Comparison of ENCODE assay signal across 16 cellular contexts in genomic region chr5:124206540-124206939, GRCh38.
DNase-seq lines count a peak whose midpoint lies in the region; ATAC-seq and TF ChIP-seq lines count a peak whose summit lies in the region.
"Had no signal": no experiment of that assay in that cellular context is flagged by ENCODE, and none has a peak within 500 bp of the region (broad histone marks: within the 10 kb centered on the region; RNA-seq: fewer than 3 reads in every experiment).

No MANE protein-coding gene starts in this region.

- DNase-seq in NCI-H748 (lab: John Stamatoyannopoulos, UW; ENCODE audit: unreplicated experiment) (peak; percentile 51), NCI-H748 treated with DMSO at 0.1 percent for 48 hours (lab: John Stamatoyannopoulos, UW) (no peak), NCI-H1105 (lab: John Stamatoyannopoulos, UW) (peak; percentile 49), NCI-H2196 (lab: John Stamatoyannopoulos, UW; ENCODE audit: unreplicated experiment) (peak; percentile 28), dermis blood vessel endothelial cell (peak; percentile 7), Peyer's patch (no peak), osteocyte (ENCODE audit: extremely low spot score, unreplicated experiment) (no peak)
- DNase-seq: AML-193, HFFc6, KBM-7, NCI-H1048, NCI-H1930, NCI-H526 treated with DMSO at 0.1 percent for 48 hours, SW 1271 had no signal

- no peaks in the 10 kb centered on the region for H3K36me3 ChIP-seq in Peyer's patch

- H3K27me3 ChIP-seq in Peyer's patch, result no peaks in the 10 kb centered on the region

- no peak overlapping the region for H3K27ac Mint-ChIP-seq in osteocyte (ENCODE audit: unreplicated experiment)
- H3K27ac Mint-ChIP-seq: HFFc6; T-helper 2 cell treated with Interferon-gamma antibody and Interleukin-4, amounts not matched to agents 5 μg/mL and 100 μg/mL, for 36 hours had no signal

- no peak for TF ChIP-seq POLR2A in Peyer's patch (IDR thresholded peaks at IDR 0.05)

- no peaks in the 10 kb centered on the region for H3K4me1 ChIP-seq in Peyer's patch

- H3K27me3 Mint-ChIP-seq in osteocyte (ENCODE audit: unreplicated experiment), result no peaks in the 10 kb centered on the region

- H3K4me3 Mint-ChIP-seq in osteocyte (ENCODE audit: unreplicated experiment), result no peak overlapping the region
- H3K4me3 Mint-ChIP-seq: HFFc6; T-helper 2 cell treated with Interferon-gamma antibody and Interleukin-4, amounts not matched to agents 5 μg/mL and 100 μg/mL, for 36 hours had no signal

- TF ChIP-seq CTCF in Peyer's patch (IDR thresholded peaks at IDR 0.05), result no peak
- TF ChIP-seq CTCF in osteocyte (IDR thresholded peaks at IDR 0.05), result no peak

- ATAC-seq in GM19467 (IDR thresholded peaks at IDR 0.05; ENCODE audit: unreplicated experiment), result no peak

- no peaks in the 10 kb centered on the region for H3K4me1 Mint-ChIP-seq in osteocyte (ENCODE audit: unreplicated experiment)

- H3K9me3 ChIP-seq in Peyer's patch, result no peaks in the 10 kb centered on the region

- H3K9me3 Mint-ChIP-seq in osteocyte (ENCODE audit: unreplicated experiment), result peaks cover 11% of the 10 kb centered on the region

- no peaks in the 10 kb centered on the region for H3K36me3 Mint-ChIP-seq in osteocyte (ENCODE audit: unreplicated experiment)

- H3K4me3 ChIP-seq in Peyer's patch, result no peak overlapping the region

- no peak overlapping the region for H3K27ac ChIP-seq in Peyer's patch

Comparison
In these comparisons a context has a peak if more than half of its experiments do, and no peak if none do; other contexts are left out.
1. DNase-seq: peak in NCI-H748 (single experiment), NCI-H1105 (single experiment), NCI-H2196 (single experiment) and dermis blood vessel endothelial cell (single experiment); none in NCI-H748 treated with DMSO at 0.1 percent for 48 hours (single experiment), Peyer's patch (0 of 3) and osteocyte (single experiment).